In the genomic region with DNA sequence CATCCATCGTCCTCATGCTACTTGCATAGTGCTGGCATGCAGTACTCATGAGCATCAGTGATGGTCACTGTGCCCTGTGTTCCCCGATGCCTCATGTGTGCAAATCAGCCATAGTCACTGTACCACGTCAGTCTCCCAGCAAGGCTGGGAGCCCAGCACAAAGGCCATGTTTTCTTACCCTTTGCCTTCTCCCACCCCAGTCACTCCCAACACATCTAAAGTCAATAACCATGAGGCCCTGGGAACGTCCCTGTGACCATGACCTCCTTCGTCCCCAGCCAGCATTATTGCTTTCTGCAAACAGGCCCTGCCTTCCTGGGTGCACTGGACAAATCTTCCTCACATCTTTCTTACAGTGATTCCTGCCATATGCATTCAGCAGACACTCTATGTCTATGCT, we compare ENCODE assay signal across 1 cellular context.
TF ChIP-seq lines count a peak whose summit lies in the region.

No MANE protein-coding gene starts in this region.

TF ChIP-seq in HepG2, 621 proteins besides CTCF, POLR2A, EP300 and RAD21 (continued from another document and continues in another):
- TF ChIP-seq, protein P1, sequence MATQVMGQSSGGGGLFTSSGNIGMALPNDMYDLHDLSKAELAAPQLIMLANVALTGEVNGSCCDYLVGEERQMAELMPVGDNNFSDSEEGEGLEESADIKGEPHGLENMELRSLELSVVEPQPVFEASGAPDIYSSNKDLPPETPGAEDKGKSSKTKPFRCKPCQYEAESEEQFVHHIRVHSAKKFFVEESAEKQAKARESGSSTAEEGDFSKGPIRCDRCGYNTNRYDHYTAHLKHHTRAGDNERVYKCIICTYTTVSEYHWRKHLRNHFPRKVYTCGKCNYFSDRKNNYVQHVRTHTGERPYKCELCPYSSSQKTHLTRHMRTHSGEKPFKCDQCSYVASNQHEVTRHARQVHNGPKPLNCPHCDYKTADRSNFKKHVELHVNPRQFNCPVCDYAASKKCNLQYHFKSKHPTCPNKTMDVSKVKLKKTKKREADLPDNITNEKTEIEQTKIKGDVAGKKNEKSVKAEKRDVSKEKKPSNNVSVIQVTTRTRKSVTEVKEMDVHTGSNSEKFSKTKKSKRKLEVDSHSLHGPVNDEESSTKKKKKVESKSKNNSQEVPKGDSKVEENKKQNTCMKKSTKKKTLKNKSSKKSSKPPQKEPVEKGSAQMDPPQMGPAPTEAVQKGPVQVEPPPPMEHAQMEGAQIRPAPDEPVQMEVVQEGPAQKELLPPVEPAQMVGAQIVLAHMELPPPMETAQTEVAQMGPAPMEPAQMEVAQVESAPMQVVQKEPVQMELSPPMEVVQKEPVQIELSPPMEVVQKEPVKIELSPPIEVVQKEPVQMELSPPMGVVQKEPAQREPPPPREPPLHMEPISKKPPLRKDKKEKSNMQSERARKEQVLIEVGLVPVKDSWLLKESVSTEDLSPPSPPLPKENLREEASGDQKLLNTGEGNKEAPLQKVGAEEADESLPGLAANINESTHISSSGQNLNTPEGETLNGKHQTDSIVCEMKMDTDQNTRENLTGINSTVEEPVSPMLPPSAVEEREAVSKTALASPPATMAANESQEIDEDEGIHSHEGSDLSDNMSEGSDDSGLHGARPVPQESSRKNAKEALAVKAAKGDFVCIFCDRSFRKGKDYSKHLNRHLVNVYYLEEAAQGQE (IDR thresholded peaks at IDR 0.05; ENCODE audit: borderline replicate concordance in 1 of 2, low read depth in 1 of 2, low read length in 2 of 2): peak in 1 of 2 experiments; percentile 42; a peak in 1 of 4 replicates
- TF ChIP-seq IKZF4 (CRISPR knock-in tag; IDR thresholded peaks at IDR 0.05; ENCODE audit: borderline replicate concordance, low read depth, not compliant biosample characterization) (no peak), AGO2 (optimal IDR thresholded peaks at IDR 0.05; ENCODE audit: low read depth, low read length) (no peak), EED (CRISPR knock-in tag; IDR thresholded peaks at IDR 0.05) (no peak), ZNF253 (CRISPR knock-in tag; IDR thresholded peaks at IDR 0.05; ENCODE audit: borderline replicate concordance) (no peak), BRCA1 (CRISPR knock-in tag; IDR thresholded peaks at IDR 0.05) (no peak), KLF6 (CRISPR knock-in tag; IDR thresholded peaks at IDR 0.05) (no peak), SMARCE1 (IDR thresholded peaks at IDR 0.05; ENCODE audit: borderline replicate concordance) (no peak), ZNF446 (CRISPR knock-in tag; IDR thresholded peaks at IDR 0.05) (no peak), SNAI1 (CRISPR knock-in tag; IDR thresholded peaks at IDR 0.05; ENCODE audit: borderline replicate concordance) (no peak), ZNF256 (CRISPR knock-in tag; conservative IDR thresholded peaks at IDR 0.05) (no peak), CREB1 (IDR thresholded peaks at IDR 0.05) (peak; percentile 41), CREB1 (CRISPR knock-in tag; IDR thresholded peaks at IDR 0.05) (no peak), KLF11 (CRISPR knock-in tag; IDR thresholded peaks at IDR 0.05) (no peak), SUZ12 (IDR thresholded peaks at IDR 0.05; ENCODE audit: low read depth, low read length) (no peak), ELF3 (CRISPR knock-in tag; IDR thresholded peaks at IDR 0.05) (no peak), KAT7 (CRISPR knock-in tag; IDR thresholded peaks at IDR 0.05; ENCODE audit: borderline replicate concordance) (no peak), NFYC (CRISPR knock-in tag; IDR thresholded peaks at IDR 0.05) (no peak), ZNF331 (CRISPR knock-in tag; IDR thresholded peaks at IDR 0.05) (peak; percentile 50; the same call in 1 of the 2 replicates), ZFYVE20 (CRISPR knock-in tag; IDR thresholded peaks at IDR 0.05; ENCODE audit: borderline replicate concordance, low read depth) (no peak), ARHGAP35 (CRISPR knock-in tag; IDR thresholded peaks at IDR 0.05; ENCODE audit: borderline replicate concordance) (no peak), ZNF790 (CRISPR knock-in tag; IDR thresholded peaks at IDR 0.05; ENCODE audit: borderline replicate concordance) (no peak)
- TF ChIP-seq, protein P2, sequence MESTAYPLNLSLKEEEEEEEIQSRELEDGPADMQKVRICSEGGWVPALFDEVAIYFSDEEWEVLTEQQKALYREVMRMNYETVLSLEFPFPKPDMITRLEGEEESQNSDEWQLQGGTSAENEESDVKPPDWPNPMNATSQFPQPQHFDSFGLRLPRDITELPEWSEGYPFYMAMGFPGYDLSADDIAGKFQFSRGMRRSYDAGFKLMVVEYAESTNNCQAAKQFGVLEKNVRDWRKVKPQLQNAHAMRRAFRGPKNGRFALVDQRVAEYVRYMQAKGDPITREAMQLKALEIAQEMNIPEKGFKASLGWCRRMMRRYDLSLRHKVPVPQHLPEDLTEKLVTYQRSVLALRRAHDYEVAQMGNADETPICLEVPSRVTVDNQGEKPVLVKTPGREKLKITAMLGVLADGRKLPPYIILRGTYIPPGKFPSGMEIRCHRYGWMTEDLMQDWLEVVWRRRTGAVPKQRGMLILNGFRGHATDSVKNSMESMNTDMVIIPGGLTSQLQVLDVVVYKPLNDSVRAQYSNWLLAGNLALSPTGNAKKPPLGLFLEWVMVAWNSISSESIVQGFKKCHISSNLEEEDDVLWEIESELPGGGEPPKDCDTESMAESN (CRISPR knock-in tag; conservative IDR thresholded peaks at IDR 0.05): no peak
- TF ChIP-seq, protein P3, sequence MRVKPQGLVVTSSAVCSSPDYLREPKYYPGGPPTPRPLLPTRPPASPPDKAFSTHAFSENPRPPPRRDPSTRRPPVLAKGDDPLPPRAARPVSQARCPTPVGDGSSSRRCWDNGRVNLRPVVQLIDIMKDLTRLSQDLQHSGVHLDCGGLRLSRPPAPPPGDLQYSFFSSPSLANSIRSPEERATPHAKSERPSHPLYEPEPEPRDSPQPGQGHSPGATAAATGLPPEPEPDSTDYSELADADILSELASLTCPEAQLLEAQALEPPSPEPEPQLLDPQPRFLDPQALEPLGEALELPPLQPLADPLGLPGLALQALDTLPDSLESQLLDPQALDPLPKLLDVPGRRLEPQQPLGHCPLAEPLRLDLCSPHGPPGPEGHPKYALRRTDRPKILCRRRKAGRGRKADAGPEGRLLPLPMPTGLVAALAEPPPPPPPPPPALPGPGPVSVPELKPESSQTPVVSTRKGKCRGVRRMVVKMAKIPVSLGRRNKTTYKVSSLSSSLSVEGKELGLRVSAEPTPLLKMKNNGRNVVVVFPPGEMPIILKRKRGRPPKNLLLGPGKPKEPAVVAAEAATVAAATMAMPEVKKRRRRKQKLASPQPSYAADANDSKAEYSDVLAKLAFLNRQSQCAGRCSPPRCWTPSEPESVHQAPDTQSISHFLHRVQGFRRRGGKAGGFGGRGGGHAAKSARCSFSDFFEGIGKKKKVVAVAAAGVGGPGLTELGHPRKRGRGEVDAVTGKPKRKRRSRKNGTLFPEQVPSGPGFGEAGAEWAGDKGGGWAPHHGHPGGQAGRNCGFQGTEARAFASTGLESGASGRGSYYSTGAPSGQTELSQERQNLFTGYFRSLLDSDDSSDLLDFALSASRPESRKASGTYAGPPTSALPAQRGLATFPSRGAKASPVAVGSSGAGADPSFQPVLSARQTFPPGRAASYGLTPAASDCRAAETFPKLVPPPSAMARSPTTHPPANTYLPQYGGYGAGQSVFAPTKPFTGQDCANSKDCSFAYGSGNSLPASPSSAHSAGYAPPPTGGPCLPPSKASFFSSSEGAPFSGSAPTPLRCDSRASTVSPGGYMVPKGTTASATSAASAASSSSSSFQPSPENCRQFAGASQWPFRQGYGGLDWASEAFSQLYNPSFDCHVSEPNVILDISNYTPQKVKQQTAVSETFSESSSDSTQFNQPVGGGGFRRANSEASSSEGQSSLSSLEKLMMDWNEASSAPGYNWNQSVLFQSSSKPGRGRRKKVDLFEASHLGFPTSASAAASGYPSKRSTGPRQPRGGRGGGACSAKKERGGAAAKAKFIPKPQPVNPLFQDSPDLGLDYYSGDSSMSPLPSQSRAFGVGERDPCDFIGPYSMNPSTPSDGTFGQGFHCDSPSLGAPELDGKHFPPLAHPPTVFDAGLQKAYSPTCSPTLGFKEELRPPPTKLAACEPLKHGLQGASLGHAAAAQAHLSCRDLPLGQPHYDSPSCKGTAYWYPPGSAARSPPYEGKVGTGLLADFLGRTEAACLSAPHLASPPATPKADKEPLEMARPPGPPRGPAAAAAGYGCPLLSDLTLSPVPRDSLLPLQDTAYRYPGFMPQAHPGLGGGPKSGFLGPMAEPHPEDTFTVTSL (CRISPR knock-in tag; IDR thresholded peaks at IDR 0.05; ENCODE audit: borderline replicate concordance): peak; percentile 84; the same call in 1 of the 2 replicates
- TF ChIP-seq, protein P4, sequence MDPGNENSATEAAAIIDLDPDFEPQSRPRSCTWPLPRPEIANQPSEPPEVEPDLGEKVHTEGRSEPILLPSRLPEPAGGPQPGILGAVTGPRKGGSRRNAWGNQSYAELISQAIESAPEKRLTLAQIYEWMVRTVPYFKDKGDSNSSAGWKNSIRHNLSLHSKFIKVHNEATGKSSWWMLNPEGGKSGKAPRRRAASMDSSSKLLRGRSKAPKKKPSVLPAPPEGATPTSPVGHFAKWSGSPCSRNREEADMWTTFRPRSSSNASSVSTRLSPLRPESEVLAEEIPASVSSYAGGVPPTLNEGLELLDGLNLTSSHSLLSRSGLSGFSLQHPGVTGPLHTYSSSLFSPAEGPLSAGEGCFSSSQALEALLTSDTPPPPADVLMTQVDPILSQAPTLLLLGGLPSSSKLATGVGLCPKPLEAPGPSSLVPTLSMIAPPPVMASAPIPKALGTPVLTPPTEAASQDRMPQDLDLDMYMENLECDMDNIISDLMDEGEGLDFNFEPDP (CRISPR knock-in tag; conservative IDR thresholded peaks at IDR 0.05): no peak
- TF ChIP-seq, protein P5, sequence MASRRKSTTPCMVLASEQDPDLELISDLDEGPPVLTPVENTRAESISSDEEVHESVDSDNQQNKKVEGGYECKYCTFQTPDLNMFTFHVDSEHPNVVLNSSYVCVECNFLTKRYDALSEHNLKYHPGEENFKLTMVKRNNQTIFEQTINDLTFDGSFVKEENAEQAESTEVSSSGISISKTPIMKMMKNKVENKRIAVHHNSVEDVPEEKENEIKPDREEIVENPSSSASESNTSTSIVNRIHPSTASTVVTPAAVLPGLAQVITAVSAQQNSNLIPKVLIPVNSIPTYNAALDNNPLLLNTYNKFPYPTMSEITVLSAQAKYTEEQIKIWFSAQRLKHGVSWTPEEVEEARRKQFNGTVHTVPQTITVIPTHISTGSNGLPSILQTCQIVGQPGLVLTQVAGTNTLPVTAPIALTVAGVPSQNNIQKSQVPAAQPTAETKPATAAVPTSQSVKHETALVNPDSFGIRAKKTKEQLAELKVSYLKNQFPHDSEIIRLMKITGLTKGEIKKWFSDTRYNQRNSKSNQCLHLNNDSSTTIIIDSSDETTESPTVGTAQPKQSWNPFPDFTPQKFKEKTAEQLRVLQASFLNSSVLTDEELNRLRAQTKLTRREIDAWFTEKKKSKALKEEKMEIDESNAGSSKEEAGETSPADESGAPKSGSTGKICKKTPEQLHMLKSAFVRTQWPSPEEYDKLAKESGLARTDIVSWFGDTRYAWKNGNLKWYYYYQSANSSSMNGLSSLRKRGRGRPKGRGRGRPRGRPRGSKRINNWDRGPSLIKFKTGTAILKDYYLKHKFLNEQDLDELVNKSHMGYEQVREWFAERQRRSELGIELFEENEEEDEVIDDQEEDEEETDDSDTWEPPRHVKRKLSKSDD (CRISPR knock-in tag; IDR thresholded peaks at IDR 0.05; ENCODE audit: low read depth): no peak
- TF ChIP-seq, protein P6, sequence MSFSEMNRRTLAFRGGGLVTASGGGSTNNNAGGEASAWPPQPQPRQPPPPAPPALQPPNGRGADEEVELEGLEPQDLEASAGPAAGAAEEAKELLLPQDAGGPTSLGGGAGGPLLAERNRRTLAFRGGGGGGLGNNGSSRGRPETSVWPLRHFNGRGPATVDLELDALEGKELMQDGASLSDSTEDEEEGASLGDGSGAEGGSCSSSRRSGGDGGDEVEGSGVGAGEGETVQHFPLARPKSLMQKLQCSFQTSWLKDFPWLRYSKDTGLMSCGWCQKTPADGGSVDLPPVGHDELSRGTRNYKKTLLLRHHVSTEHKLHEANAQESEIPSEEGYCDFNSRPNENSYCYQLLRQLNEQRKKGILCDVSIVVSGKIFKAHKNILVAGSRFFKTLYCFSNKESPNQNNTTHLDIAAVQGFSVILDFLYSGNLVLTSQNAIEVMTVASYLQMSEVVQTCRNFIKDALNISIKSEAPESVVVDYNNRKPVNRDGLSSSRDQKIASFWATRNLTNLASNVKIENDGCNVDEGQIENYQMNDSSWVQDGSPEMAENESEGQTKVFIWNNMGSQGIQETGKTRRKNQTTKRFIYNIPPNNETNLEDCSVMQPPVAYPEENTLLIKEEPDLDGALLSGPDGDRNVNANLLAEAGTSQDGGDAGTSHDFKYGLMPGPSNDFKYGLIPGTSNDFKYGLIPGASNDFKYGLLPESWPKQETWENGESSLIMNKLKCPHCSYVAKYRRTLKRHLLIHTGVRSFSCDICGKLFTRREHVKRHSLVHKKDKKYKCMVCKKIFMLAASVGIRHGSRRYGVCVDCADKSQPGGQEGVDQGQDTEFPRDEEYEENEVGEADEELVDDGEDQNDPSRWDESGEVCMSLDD (CRISPR knock-in tag; IDR thresholded peaks at IDR 0.05; ENCODE audit: borderline replicate concordance): no peak
- TF ChIP-seq, protein P7, sequence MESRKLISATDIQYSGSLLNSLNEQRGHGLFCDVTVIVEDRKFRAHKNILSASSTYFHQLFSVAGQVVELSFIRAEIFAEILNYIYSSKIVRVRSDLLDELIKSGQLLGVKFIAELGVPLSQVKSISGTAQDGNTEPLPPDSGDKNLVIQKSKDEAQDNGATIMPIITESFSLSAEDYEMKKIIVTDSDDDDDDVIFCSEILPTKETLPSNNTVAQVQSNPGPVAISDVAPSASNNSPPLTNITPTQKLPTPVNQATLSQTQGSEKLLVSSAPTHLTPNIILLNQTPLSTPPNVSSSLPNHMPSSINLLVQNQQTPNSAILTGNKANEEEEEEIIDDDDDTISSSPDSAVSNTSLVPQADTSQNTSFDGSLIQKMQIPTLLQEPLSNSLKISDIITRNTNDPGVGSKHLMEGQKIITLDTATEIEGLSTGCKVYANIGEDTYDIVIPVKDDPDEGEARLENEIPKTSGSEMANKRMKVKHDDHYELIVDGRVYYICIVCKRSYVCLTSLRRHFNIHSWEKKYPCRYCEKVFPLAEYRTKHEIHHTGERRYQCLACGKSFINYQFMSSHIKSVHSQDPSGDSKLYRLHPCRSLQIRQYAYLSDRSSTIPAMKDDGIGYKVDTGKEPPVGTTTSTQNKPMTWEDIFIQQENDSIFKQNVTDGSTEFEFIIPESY (CRISPR knock-in tag; IDR thresholded peaks at IDR 0.05): no peak
- TF ChIP-seq, protein P8, sequence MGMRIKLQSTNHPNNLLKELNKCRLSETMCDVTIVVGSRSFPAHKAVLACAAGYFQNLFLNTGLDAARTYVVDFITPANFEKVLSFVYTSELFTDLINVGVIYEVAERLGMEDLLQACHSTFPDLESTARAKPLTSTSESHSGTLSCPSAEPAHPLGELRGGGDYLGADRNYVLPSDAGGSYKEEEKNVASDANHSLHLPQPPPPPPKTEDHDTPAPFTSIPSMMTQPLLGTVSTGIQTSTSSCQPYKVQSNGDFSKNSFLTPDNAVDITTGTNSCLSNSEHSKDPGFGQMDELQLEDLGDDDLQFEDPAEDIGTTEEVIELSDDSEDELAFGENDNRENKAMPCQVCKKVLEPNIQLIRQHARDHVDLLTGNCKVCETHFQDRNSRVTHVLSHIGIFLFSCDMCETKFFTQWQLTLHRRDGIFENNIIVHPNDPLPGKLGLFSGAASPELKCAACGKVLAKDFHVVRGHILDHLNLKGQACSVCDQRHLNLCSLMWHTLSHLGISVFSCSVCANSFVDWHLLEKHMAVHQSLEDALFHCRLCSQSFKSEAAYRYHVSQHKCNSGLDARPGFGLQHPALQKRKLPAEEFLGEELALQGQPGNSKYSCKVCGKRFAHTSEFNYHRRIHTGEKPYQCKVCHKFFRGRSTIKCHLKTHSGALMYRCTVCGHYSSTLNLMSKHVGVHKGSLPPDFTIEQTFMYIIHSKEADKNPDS (CRISPR knock-in tag; IDR thresholded peaks at IDR 0.05): no peak
- TF ChIP-seq, protein P9, sequence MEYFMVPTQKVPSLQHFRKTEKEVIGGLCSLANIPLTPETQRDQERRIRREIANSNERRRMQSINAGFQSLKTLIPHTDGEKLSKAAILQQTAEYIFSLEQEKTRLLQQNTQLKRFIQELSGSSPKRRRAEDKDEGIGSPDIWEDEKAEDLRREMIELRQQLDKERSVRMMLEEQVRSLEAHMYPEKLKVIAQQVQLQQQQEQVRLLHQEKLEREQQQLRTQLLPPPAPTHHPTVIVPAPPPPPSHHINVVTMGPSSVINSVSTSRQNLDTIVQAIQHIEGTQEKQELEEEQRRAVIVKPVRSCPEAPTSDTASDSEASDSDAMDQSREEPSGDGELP (IDR thresholded peaks at IDR 0.05; ENCODE audit: borderline replicate concordance, low read depth): no peak
